In the genomic region with DNA sequence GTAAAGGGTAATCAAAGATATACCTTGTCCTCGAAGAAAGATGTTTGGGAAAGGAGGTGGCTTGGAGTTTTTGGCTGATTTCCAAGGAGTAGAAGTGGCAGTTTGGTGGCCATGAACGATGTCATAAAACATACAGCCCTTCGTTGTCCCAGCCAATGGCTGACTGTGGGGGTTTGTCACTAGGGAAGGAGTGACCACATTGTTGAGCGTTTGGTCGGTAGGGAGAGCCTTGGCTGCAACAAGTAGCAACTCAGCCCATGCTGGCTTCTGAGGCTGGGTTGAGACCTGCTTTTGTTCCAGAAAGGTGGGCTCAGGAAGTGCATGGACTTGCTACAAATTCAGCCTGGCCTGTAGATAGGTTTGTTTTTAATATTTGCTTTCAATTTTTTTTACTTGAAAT, we compare ENCODE assay signal across 25 cellular contexts.
"Had no signal": no experiment of that assay in that cellular context is flagged by ENCODE, and none has a peak within 500 bp of the region (broad histone marks: within the 10 kb centered on the region; RNA-seq: fewer than 3 reads in every experiment).

No MANE protein-coding gene starts in this region.

- H3K36me3 ChIP-seq: gastrocnemius medialis, neutrophil, pancreas, right lobe of liver, thoracic aorta, tibial nerve, upper lobe of left lung, uterus had no signal

- H3K4me3 Mint-ChIP-seq: mesothelial cell of epicardium; naive B cell; natural killer cell treated with Interleukin-12 subunit alpha and Interleukin-12 subunit beta and Interleukin-15 and Interleukin-18, amount 100 ng/mL, for 72 hours; neural crest cell; stimulated activated naive B cell treated with anti-CD40 and anti-IgM and Interleukin-4, amounts not matched to agents 10 μg/mL and 1 μg/mL and 100 μg/mL, for 72 hours; stimulated activated naive CD8-positive, alpha-beta T cell treated with anti-CD3 and anti-CD28 coated beads, Interleukin-15, Interleukin-2, amounts not matched to agents 100 ng/mL and 50 ng/mL, for 24 hours had no signal

- H3K9me3 Mint-ChIP-seq: natural killer cell treated with Interleukin-12 subunit alpha and Interleukin-12 subunit beta and Interleukin-15 and Interleukin-18, amount 100 ng/mL, for 72 hours; neural crest cell; stimulated activated naive B cell treated with anti-CD40 and anti-IgM and Interleukin-4, amounts not matched to agents 10 μg/mL and 1 μg/mL and 100 μg/mL, for 72 hours; stimulated activated naive CD8-positive, alpha-beta T cell treated with anti-CD3 and anti-CD28 coated beads, Interleukin-15, Interleukin-2, amounts not matched to agents 100 ng/mL and 50 ng/mL, for 24 hours had no signal

- H3K9me3 ChIP-seq: gastrocnemius medialis, mucosa of descending colon, neutrophil, pancreas, right lobe of liver, thoracic aorta, tibial nerve, upper lobe of left lung, uterus had no signal

- H3K4me3 ChIP-seq: coronary artery, gastrocnemius medialis, lung, mucosa of descending colon, pancreas, right lobe of liver, thoracic aorta, tibial nerve, upper lobe of left lung, uterus had no signal

- H3K4me1 Mint-ChIP-seq: naive B cell; neural crest cell; stimulated activated naive B cell treated with anti-CD40 and anti-IgM and Interleukin-4, amounts not matched to agents 10 μg/mL and 1 μg/mL and 100 μg/mL, for 72 hours had no signal

- H3K36me3 Mint-ChIP-seq: mesothelial cell of epicardium; naive B cell; natural killer cell treated with Interleukin-12 subunit alpha and Interleukin-12 subunit beta and Interleukin-15 and Interleukin-18, amount 100 ng/mL, for 72 hours; stimulated activated naive B cell treated with anti-CD40 and anti-IgM and Interleukin-4, amounts not matched to agents 10 μg/mL and 1 μg/mL and 100 μg/mL, for 72 hours had no signal

- H3K27me3 ChIP-seq: gastrocnemius medialis, pancreas, right lobe of liver, tibial nerve, upper lobe of left lung, uterus had no signal

- H3K4me1 ChIP-seq: gastrocnemius medialis, pancreas, right lobe of liver, tibial nerve, upper lobe of left lung, uterus had no signal

- DNase-seq: effector CD4-positive, alpha-beta T cell; foreskin fibroblast; gastrocnemius medialis; mesenchymal stem cell; mucosa of descending colon; naive B cell; pancreas; retina; right lobe of liver; small intestine; stimulated activated CD4-positive, alpha-beta T cell treated with anti-CD3 and anti-CD28 coated beads, Interleukin-15, amount 100 ng/mL, for 24 hours; stimulated activated CD4-positive, alpha-beta T cell treated with anti-CD3 and anti-CD28 coated beads, Interleukin-2, amount 100 ng/mL, for 48 hours; stimulated activated naive B cell treated with anti-CD40 and anti-IgM and Interleukin-4, amounts not matched to agents 10 μg/mL and 1 μg/mL and 100 μg/mL, for 72 hours; upper lobe of left lung; uterus had no signal

- H3K27ac ChIP-seq: coronary artery, epithelial cell of prostate, gastrocnemius medialis, neutrophil, pancreas, right lobe of liver, thoracic aorta, tibial nerve, upper lobe of left lung, uterus had no signal

- H3K27ac Mint-ChIP-seq: mesothelial cell of epicardium; naive B cell; natural killer cell treated with Interleukin-12 subunit alpha and Interleukin-12 subunit beta and Interleukin-15 and Interleukin-18, amount 100 ng/mL, for 72 hours; stimulated activated naive B cell treated with anti-CD40 and anti-IgM and Interleukin-4, amounts not matched to agents 10 μg/mL and 1 μg/mL and 100 μg/mL, for 72 hours; stimulated activated naive CD8-positive, alpha-beta T cell treated with anti-CD3 and anti-CD28 coated beads, Interleukin-15, Interleukin-2, amounts not matched to agents 100 ng/mL and 50 ng/mL, for 24 hours had no signal
